Comparison of ENCODE assay signal across 8 cellular contexts in genomic region chr6:34671801-34672656, GRCh38. TPM values are rescaled to one million over a fixed set of nuclear protein-coding genes. Genes with fewer than 3 reads are reported as not detected.
A peak's percentile ranks its signal among the peaks of the same experiment; 100 is the strongest.
DNase-seq lines count a peak whose midpoint lies in the region; ATAC-seq, FAIRE-seq and TF ChIP-seq lines count a peak whose summit lies in the region.

No MANE protein-coding gene starts in this region.

- H3K27me3 ChIP-seq in astrocyte (ENCODE audit: insufficient read depth, low read length), result no peaks in the 10 kb centered on the region

- no peak overlapping the region for H3K27ac ChIP-seq in astrocyte (ENCODE audit: low read depth, low read length)

- no peaks in the 10 kb centered on the region for H3K36me3 Mint-ChIP-seq in T-cell
- no peaks in the 10 kb centered on the region for H3K36me3 Mint-ChIP-seq in astrocyte (ENCODE audit: low read depth, unreplicated experiment)
- peaks cover 0 to 2% (median under 1%) of the 10 kb centered on the region in 3 donors for H3K36me3 Mint-ChIP-seq in naive thymus-derived CD8-positive, alpha-beta T cell

- H3K4me1 Mint-ChIP-seq in T-cell, result peaks cover 70 to 73% (median 72%) of the 10 kb centered on the region in 3 donors
- peaks cover 23% of the 10 kb centered on the region for H3K4me1 Mint-ChIP-seq in astrocyte (ENCODE audit: low read depth, unreplicated experiment)
- peaks cover 40 to 77% (median 69%) of the 10 kb centered on the region in 4 donors for H3K4me1 Mint-ChIP-seq in naive thymus-derived CD8-positive, alpha-beta T cell

- ATAC-seq in GM19023 (IDR thresholded peaks at IDR 0.05; ENCODE audit: unreplicated experiment) (peak; percentile 86), HG03060 (IDR thresholded peaks at IDR 0.05; ENCODE audit: low read depth, unreplicated experiment) (peak; percentile 56), T-cell (replicated peaks in 1 of 4) (peak; percentile 98 to 99 (median 98))
- peak; percentile 93 to 99 for ATAC-seq in naive thymus-derived CD8-positive, alpha-beta T cell

- H3K27ac Mint-ChIP-seq in T-cell, result peak overlapping the region; percentile 98 to 99
- peak overlapping the region; percentile 8 for H3K27ac Mint-ChIP-seq in astrocyte (ENCODE audit: unreplicated experiment)
- peak overlapping the region; percentile 92 to 98 (median 97) for H3K27ac Mint-ChIP-seq in naive thymus-derived CD8-positive, alpha-beta T cell

- no peak overlapping the region for H2AFZ ChIP-seq in astrocyte (ENCODE audit: low read depth, low read length)

- peaks cover 4% of the 10 kb centered on the region for H3K4me1 ChIP-seq in astrocyte (ENCODE audit: insufficient read depth, low read length)

- no peak for FAIRE-seq in astrocyte (lab: Jason Lieb, UNC)

- peaks cover 23% of the 10 kb centered on the region for H4K20me1 ChIP-seq in astrocyte (ENCODE audit: insufficient read depth, low read length)

- peaks cover 80% of the 10 kb centered on the region for H3K79me2 ChIP-seq in astrocyte (ENCODE audit: insufficient read depth, low read length)

- H3K36me3 ChIP-seq in astrocyte (ENCODE audit: insufficient read depth, low read length), result no peaks in the 10 kb centered on the region

- no peak overlapping the region for H3K4me2 ChIP-seq in astrocyte (ENCODE audit: low read length)

- intact Hi-C loops in posterior vena cava (cut with DNase I), result no loop called here

- H3K4me3 Mint-ChIP-seq in T-cell (peak overlapping the region; percentile 69 to 75 (median 73)), astrocyte (ENCODE audit: unreplicated experiment) (no peak overlapping the region)
- H3K4me3 Mint-ChIP-seq in naive thymus-derived CD8-positive, alpha-beta T cell, result peak overlapping the region; percentile 70 to 89 (median 82)

- CTCF ChIA-PET in T-cell (lab: Charles Lee), result interaction anchor here in 1 of 2 donors (0.6 to 1.6 kb wide), 4 partner anchors 7 to 449 kb away, joined by 3 to 7 read pairs (median 3); partner anchors contain the start of gene ILRUN

- DNase-seq in T-cell (peak; percentile 37 to 86 (median 74)), astrocyte (ENCODE audit: low read depth) (no peak), mesenteric fat pad (ENCODE audit: low spot score) (no peak), posterior vena cava (ENCODE audit: low spot score) (no peak), NCI-H2227 treated with DMSO at 0.1 percent for 48 hours (lab: John Stamatoyannopoulos, UW) (no peak)
- peak; percentile 42 to 88 (median 70) for DNase-seq in naive thymus-derived CD8-positive, alpha-beta T cell

- POLR2A ChIA-PET in T-cell (lab: Charles Lee), result interaction anchor here (0.6 to 1.7 kb wide), 5 partner anchors 9 to 85 kb away, joined by 3 to 10 read pairs (median 6); partner anchors contain the start of gene SNRPC (in 1 of the 2)
- POLR2A ChIA-PET in naive thymus-derived CD8-positive, alpha-beta T cell (lab: Charles Lee), result interaction anchor here (0.7 to 4.0 kb wide), 8 partner anchors 9 to 435 kb away, joined by 3 to 34 read pairs (median 4); partner anchors contain the start of genes HMGA1, ILRUN and SNRPC

- no peaks in the 10 kb centered on the region for H3K9me3 ChIP-seq in astrocyte (ENCODE audit: insufficient read depth, low read depth, low read length)

- H3K4me3 ChIP-seq in astrocyte (ENCODE audit: insufficient read depth, low read depth, low read length), result no peak overlapping the region

- H3K9me3 Mint-ChIP-seq in T-cell (no peaks in the 10 kb centered on the region), astrocyte (ENCODE audit: unreplicated experiment) (no peaks in the 10 kb centered on the region)
- H3K9me3 Mint-ChIP-seq in naive thymus-derived CD8-positive, alpha-beta T cell, result no peaks in the 10 kb centered on the region

- TF ChIP-seq CTCF in astrocyte (IDR thresholded peaks at IDR 0.05; ENCODE audit: insufficient read depth, low read depth, low read length), result no peak

- no peak overlapping the region for H3K9ac ChIP-seq in astrocyte (ENCODE audit: low read length)

- H3K27me3 Mint-ChIP-seq in T-cell, result no peaks in the 10 kb centered on the region
- no peaks in the 10 kb centered on the region for H3K27me3 Mint-ChIP-seq in astrocyte (ENCODE audit: low read depth, unreplicated experiment)
- no peaks in the 10 kb centered on the region for H3K27me3 Mint-ChIP-seq in naive thymus-derived CD8-positive, alpha-beta T cell

RNA-seq across cellular contexts. Expression of gene ILRUN, which starts 24.5 kb away (rescaled TPM):
- total RNA-seq in T-cell (10 to 100 TPM; 61.0 to 76.6 (median 65.1) TPM), astrocyte (56.0 and 63.3 TPM in 2 replicates), mesenteric fat pad (85.3 TPM), posterior vena cava (10 to 100 TPM; 74.0 to 83.4 TPM)
- total RNA-seq in naive thymus-derived CD8-positive, alpha-beta T cell, result 10 to 100 TPM; 60.7 to 61.8 TPM
- 10 to 100 TPM; 10.5 to 14.5 (median 11.7) TPM for polyA plus RNA-seq in naive thymus-derived CD8-positive, alpha-beta T cell

Comparison
In these comparisons a context has a peak if more than half of its experiments do, and no peak if none do; other contexts are left out.
1. DNase-seq: peak in T-cell (34 of 34) and naive thymus-derived CD8-positive, alpha-beta T cell (10 of 10); none in astrocyte (single experiment), mesenteric fat pad (single experiment), posterior vena cava (single experiment) and NCI-H2227 treated with DMSO at 0.1 percent for 48 hours (single experiment).
2. H3K27ac Mint-ChIP-seq: peak in every context shown above with its lines; median percentile 98 in T-cell; 97 in naive thymus-derived CD8-positive, alpha-beta T cell; 8 in astrocyte.
3. Peak in every context shown above with its lines, with median percentiles within 50 percentile points of each other: ATAC-seq.